In the genomic region with DNA sequence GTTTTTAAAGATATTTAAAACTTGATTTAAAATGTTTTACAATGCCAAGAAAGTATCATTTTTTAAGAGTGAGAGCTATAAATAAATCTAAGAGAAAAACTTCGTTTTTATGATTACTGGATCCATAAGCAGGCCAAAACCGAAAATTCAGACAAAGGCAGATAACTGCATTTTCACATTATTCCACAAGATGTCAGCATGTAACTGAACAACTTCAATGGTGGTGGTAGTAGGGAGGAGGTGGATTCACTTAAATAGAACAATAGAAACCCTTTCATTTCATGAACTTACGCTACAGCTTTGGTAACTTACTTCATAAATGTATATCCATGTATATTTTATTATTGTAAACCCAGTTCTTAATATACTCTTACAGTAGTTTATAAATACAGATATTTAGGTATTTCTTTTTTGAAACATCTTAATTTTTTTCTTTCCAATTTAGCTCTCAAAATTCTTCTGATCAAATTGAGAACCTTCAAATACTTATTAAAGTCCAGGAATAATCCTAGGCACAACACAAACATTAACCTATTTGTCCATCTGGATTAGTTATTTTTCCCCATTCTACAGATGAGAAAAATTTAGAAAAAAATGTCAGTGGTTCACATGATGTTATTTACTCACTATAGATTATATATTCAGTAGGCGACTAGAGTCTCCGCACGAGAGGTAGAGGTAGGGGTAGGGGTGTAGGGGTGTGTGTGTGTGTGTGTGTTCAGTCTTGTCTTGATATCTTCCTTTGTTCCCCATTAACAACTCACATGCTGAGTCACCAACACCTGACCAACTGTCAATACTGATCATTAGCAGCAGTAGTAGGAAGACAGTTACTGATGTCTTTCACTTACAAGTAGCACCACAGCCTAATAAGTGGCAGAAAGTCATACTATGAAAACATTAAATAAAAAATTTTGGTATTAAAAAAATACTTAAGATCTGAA, we compare ENCODE assay signal across 9 cellular contexts.
DNase-seq lines count a peak whose midpoint lies in the region; ATAC-seq and TF ChIP-seq lines count a peak whose summit lies in the region.
"Had no signal": no experiment of that assay in that cellular context is flagged by ENCODE, and none has a peak within 500 bp of the region (broad histone marks: within the 10 kb centered on the region; RNA-seq: fewer than 3 reads in every experiment).

No MANE protein-coding gene starts in this region.

- peaks cover 5 to 6% of the 10 kb centered on the region in 2 experiments for H3K4me1 Mint-ChIP-seq in H9
- H3K4me1 Mint-ChIP-seq: CD8-positive, alpha-beta memory T cell had no signal

- H3K23me2 ChIP-seq in H9 (ENCODE audit: insufficient read length, low read depth, low read length, poor library complexity, severe bottlenecking), result no peaks in the 10 kb centered on the region

- H2BK5ac ChIP-seq in H9 (ENCODE audit: insufficient read length, low read length), result no peak overlapping the region

- H3K9me3 Mint-ChIP-seq in H9, result no peaks in the 10 kb centered on the region
- H3K9me3 Mint-ChIP-seq: CD8-positive, alpha-beta memory T cell had no signal

- no peaks in the 10 kb centered on the region for H3F3A ChIP-seq in Loucy (ENCODE audit: low read depth)

- no peaks in the 10 kb centered on the region for H3K27me3 Mint-ChIP-seq in H9 (ENCODE audit: low read depth)
- H3K27me3 Mint-ChIP-seq: CD8-positive, alpha-beta memory T cell had no signal

- no peaks in the 10 kb centered on the region for H4K20me1 ChIP-seq in H9 (ENCODE audit: control insufficient read depth, insufficient read depth, insufficient read length)
- H4K20me1 ChIP-seq in Loucy (ENCODE audit: insufficient read depth, low read length, poor library complexity, severe bottlenecking), result no peaks in the 10 kb centered on the region

- H2AFZ ChIP-seq in H9 (ENCODE audit: low read length), result no peak overlapping the region
- no peak overlapping the region for H2AFZ ChIP-seq in Loucy (ENCODE audit: low read length)

- H3K27ac ChIP-seq in H9 (ENCODE audit: insufficient read length, low read depth, low read length), result no peak overlapping the region

- no peak overlapping the region; a peak in 1 of 7 replicates for H3K27ac Mint-ChIP-seq in H9
- H3K27ac Mint-ChIP-seq: CD8-positive, alpha-beta memory T cell had no signal

- H3K9ac ChIP-seq in H9 (ENCODE audit: extremely low read depth, insufficient read length, low read length) (no peak overlapping the region), Loucy (ENCODE audit: low read depth, low read length, poor library complexity, severe bottlenecking) (peak overlapping the region; percentile 46)

- H4K5ac ChIP-seq in H9 (ENCODE audit: insufficient read length, low read depth, low read length), result no peak overlapping the region

- no peak overlapping the region for H2BK120ac ChIP-seq in H9 (ENCODE audit: low read depth, low read length, poor library complexity, severe bottlenecking)

- no peak for DNase-seq in activated CD4-positive, CD25-positive, alpha-beta regulatory T cell treated with anti-CD3 and anti-CD28 coated beads, Interleukin-2, amount 50 U/mL, for 72 hours
- DNase-seq in H9, result no peak
- DNase-seq in RKO (ENCODE audit: low spot score), result peak; percentile 81
- DNase-seq in dermis microvascular lymphatic vessel endothelial cell (ENCODE audit: low read depth in 2 of 2), result peak; percentile 83 to 85
- peak; percentile 84 to 91 for DNase-seq in lung microvascular endothelial cell (ENCODE audit: low read depth in 2 of 2)
- no peak for DNase-seq in cortex of kidney (lab: John Stamatoyannopoulos, UW)

- H2BK20ac ChIP-seq in H9 (ENCODE audit: low read depth, low read length, poor library complexity, severe bottlenecking), result no peak overlapping the region

- H3K79me2 ChIP-seq in H9 (ENCODE audit: insufficient read depth, low read length) (no peaks in the 10 kb centered on the region), Loucy (ENCODE audit: insufficient read depth, low read length) (no peaks in the 10 kb centered on the region)

- no peak overlapping the region for H4K91ac ChIP-seq in H9 (ENCODE audit: insufficient read length, low read depth, low read length)

- no peaks in the 10 kb centered on the region for H3K36me3 ChIP-seq in Loucy (ENCODE audit: insufficient read depth, low read length)

- H3K27me3 ChIP-seq in H9 (ENCODE audit: insufficient read depth, low read length) (no peaks in the 10 kb centered on the region), Loucy (ENCODE audit: insufficient read depth, low read length, poor library complexity, severe bottlenecking) (no peaks in the 10 kb centered on the region)

- no peaks in the 10 kb centered on the region for H3K9me3 ChIP-seq in H9 (ENCODE audit: control insufficient read depth, low read depth, low read length)
- H3K9me3 ChIP-seq in Loucy (ENCODE audit: insufficient read depth, low read depth, low read length), result no peaks in the 10 kb centered on the region

- no peak overlapping the region for H2BK12ac ChIP-seq in H9 (ENCODE audit: insufficient read length, low read depth, low read length)

- H2BK15ac ChIP-seq in H9 (ENCODE audit: low read depth, low read length), result no peak overlapping the region

- no peaks in the 10 kb centered on the region for H3K9me2 ChIP-seq in Loucy (replicated peaks; ENCODE audit: low read depth, low read length)

- H3T11ph ChIP-seq in H9 (ENCODE audit: low read length), result no peak overlapping the region

- H3K4me3 ChIP-seq in Loucy (ENCODE audit: low read length, poor library complexity, severe bottlenecking), result no peak overlapping the region

- no peak overlapping the region for H2AK5ac ChIP-seq in H9 (ENCODE audit: insufficient read length, low read length)

- TF ChIP-seq CTCF in H9 (conservative IDR thresholded peaks at IDR 0.05) (peak; percentile 89), Loucy (conservative IDR thresholded peaks at IDR 0.05; ENCODE audit: low read length) (peak; percentile 90)

- no peak overlapping the region for H3K4me3 Mint-ChIP-seq in H9

- no peaks in the 10 kb centered on the region for H3K36me3 Mint-ChIP-seq in H9 (ENCODE audit: insufficient read depth in 1 of 3, low read depth in 3 of 3)

- H4K8ac ChIP-seq in H9 (replicated peaks; ENCODE audit: insufficient read length, low read depth, low read length), result no peak overlapping the region

- ATAC-seq in activated CD4-positive, CD25-positive, alpha-beta regulatory T cell treated with anti-CD3 and anti-CD28 coated beads, Interleukin-2, amount 50 U/mL, for 24 hours, result peak; percentile 64 to 71

- no CpG with 5 or more reads among the region's 6 CpGs for WGBS in H9 (ENCODE audit: extremely low coverage, insufficient read length, low lambda C conversion rate)

- no peak overlapping the region for H3K4ac ChIP-seq in H9 (ENCODE audit: low read depth, low read length)

- no peak overlapping the region for H3K18ac ChIP-seq in H9 (ENCODE audit: insufficient read length, low read depth, low read length)

- H3K4me2 ChIP-seq in H9 (ENCODE audit: insufficient read depth, insufficient read length, low read length) (no peak overlapping the region), Loucy (ENCODE audit: low read depth, low read length, poor library complexity, severe bottlenecking) (no peak overlapping the region)

- no peak overlapping the region for H3K56ac ChIP-seq in H9 (ENCODE audit: insufficient read length, low read depth, low read length)

- H3K23ac ChIP-seq in H9 (ENCODE audit: insufficient read length, low read depth, low read length), result no peak overlapping the region

- H3K4me1 ChIP-seq in H9 (ENCODE audit: insufficient read depth, low read length) (no peaks in the 10 kb centered on the region), Loucy (ENCODE audit: insufficient read depth, low read length, poor library complexity, severe bottlenecking) (no peaks in the 10 kb centered on the region)

- no peak overlapping the region for H3K14ac ChIP-seq in H9 (ENCODE audit: insufficient read depth, low read length)

- no peaks in the 10 kb centered on the region for H3K79me1 ChIP-seq in H9 (ENCODE audit: insufficient read depth, low read depth, low read length, poor library complexity, severe bottlenecking)

Comparison
In these comparisons a context has a peak if more than half of its experiments do, and no peak if none do; other contexts are left out.
1. DNase-seq: peak in RKO (single experiment), dermis microvascular lymphatic vessel endothelial cell (2 of 2) and lung microvascular endothelial cell (2 of 2); none in activated CD4-positive, CD25-positive, alpha-beta regulatory T cell treated with anti-CD3 and anti-CD28 coated beads, Interleukin-2, amount 50 U/mL, for 72 hours (single experiment), H9 (single experiment) and cortex of kidney (single experiment).